8 cellular contexts compared by ENCODE assay signal in the genomic region with DNA sequence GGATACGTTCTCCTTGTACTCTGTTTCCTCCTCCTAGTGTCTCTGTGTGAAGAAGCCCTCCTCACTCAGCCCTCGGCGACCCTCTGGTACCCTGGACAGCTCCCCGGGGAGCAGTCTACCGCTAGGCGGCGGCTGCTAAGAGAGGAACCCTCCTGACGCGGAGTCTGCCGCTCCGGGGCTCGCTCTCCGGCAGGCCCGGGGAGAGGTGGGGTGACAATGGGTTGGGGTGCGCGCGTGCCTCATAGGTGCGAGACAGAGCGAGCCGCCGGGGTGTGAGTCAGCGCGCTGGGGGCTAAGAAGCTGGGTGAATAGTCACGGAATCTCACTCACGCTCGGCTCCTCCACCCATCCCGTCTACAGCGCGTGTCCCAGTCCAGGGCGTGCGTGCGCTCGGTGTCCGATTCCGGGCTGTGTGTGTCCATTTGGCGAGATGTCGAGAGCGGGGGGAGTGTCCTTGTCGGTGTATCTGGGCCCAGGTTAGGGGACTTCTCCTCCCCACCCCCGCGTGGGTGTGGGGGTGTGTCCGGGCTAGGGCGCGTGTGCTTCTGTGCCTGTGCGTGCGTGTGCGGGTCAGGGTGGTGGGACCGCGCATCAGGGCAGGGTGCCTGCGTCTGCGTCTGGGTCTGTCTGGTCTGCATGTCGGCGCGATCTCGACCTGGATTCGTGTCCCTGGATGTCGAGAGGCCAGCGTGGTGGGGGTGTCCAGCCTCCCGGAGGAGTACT. TPM values are rescaled to one million over a fixed set of nuclear protein-coding genes. Genes with fewer than 3 reads are reported as not detected.
DNase-seq lines count a peak whose midpoint lies in the region; ATAC-seq and TF ChIP-seq lines count a peak whose summit lies in the region.

No MANE protein-coding gene starts in this region.

- intact Hi-C loops in Right ventricle myocardium superior (cut with DNase I), result no loop called here
- intact Hi-C loops in prostate gland (cut with DNase I), result no loop called here

- H3K4me3 ChIP-seq in prostate gland, result peak overlapping the region; percentile 23 to 34

- no peaks in the 10 kb centered on the region for H3K9me3 ChIP-seq in prostate gland

- no peaks in the 10 kb centered on the region for H3K36me3 ChIP-seq in prostate gland

- TF ChIP-seq POLR2A in prostate gland (IDR thresholded peaks at IDR 0.05), result no peak

- H3K4me1 ChIP-seq in prostate gland (replicated peaks), result peaks cover 7% of the 10 kb centered on the region

- no peaks in the 10 kb centered on the region for H3K27me3 ChIP-seq in prostate gland (replicated peaks; ENCODE audit: insufficient read depth)

- peak; percentile 79 for ATAC-seq in Right ventricle myocardium superior (ENCODE audit: poor library complexity)
- ATAC-seq in GM18907 (IDR thresholded peaks at IDR 0.05; ENCODE audit: unreplicated experiment), result no peak

- TF ChIP-seq CTCF in prostate gland (IDR thresholded peaks at IDR 0.05), result peak in 3 of 4 experiments; percentile 34 to 59 (median 43)

- peak; percentile 66 for DNase-seq in activated CD8-positive, alpha-beta memory T cell treated with anti-CD3 and anti-CD28 coated beads for 24 hours
- DNase-seq in activated CD8-positive, alpha-beta memory T cell treated with anti-CD3 and anti-CD28 coated beads, Interleukin-2, amount 50 U/mL, for 4 hours, result no peak
- peak in 2 of 3 experiments; percentile 11 to 23 for DNase-seq in activated CD8-positive, alpha-beta memory T cell treated with anti-CD3 and anti-CD28 coated beads for 48 hours (ENCODE audit: low read depth in 2 of 3, low spot score in 2 of 3)
- DNase-seq in Right ventricle myocardium superior (peak; percentile 61), prostate gland (ENCODE audit: low spot score) (peak; percentile 29), DMS153 (lab: John Stamatoyannopoulos, UW) (no peak), NAMALWA (ENCODE audit: low spot score) (no peak)

- H3K27ac ChIP-seq in prostate gland, result no peak overlapping the region

- WGBS in prostate gland, result 3% methylated on average over 27 of the region's 59 CpGs

RNA-seq across cellular contexts. Expression of gene HS3ST2, which starts 0.6 kb away (rescaled TPM):
- 0.19 TPM for total RNA-seq in Right ventricle myocardium superior
- total RNA-seq in prostate gland, result 1 to 10 TPM in 1 of 2 donors, under 1 TPM in 1; 0.77 to 2.8 TPM

Comparison
In these comparisons a context has a peak if more than half of its experiments do, and no peak if none do; other contexts are left out.
1. DNase-seq: peak in activated CD8-positive, alpha-beta memory T cell treated with anti-CD3 and anti-CD28 coated beads for 24 hours (single experiment), activated CD8-positive, alpha-beta memory T cell treated with anti-CD3 and anti-CD28 coated beads for 48 hours (2 of 3), Right ventricle myocardium superior (single experiment) and prostate gland (single experiment); none in activated CD8-positive, alpha-beta memory T cell treated with anti-CD3 and anti-CD28 coated beads, Interleukin-2, amount 50 U/mL, for 4 hours (single experiment), DMS153 (single experiment) and NAMALWA (single experiment).